In the genomic region with DNA sequence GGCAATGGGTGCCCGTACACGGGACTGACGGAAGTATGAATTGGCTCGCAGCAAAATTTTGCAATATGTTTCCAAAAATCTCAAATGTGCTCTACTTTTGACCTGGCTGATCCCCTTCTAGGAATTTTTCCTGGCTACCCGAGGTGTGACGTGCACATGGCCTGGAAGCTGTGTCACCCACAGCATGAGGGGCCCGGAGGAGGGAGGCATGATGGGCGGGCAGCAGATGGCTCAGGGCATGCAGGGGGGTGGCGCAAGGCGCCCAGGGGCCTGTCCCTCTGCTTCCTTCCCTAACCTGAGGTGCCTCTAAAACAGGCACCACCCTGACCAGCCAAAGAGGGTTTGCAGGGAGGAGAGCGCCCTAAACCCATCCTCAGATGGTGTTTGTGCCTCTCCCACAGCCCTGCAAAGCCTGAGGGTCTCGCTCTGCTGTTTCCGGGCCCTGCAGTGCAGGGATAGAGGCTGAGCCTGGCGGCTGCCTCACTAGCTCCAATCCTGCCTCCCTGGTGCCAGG, we compare ENCODE assay signal across 15 cellular contexts. TPM values are rescaled to one million over a fixed set of nuclear protein-coding genes. Genes with fewer than 3 reads are reported as not detected.
A peak's percentile ranks its signal among the peaks of the same experiment; 100 is the strongest.
DNase-seq lines count a peak whose midpoint lies in the region; ATAC-seq and TF ChIP-seq lines count a peak whose summit lies in the region.
"Had no signal": no experiment of that assay in that cellular context is flagged by ENCODE, and none has a peak within 500 bp of the region (broad histone marks: within the 10 kb centered on the region; RNA-seq: fewer than 3 reads in every experiment).

No MANE protein-coding gene starts in this region.

- H3K9ac ChIP-seq in BLaER1 treated with 17β-estradiol and CSF1 and Interleukin-3, amounts not matched to agents 10 nM and 100 nM: peak overlapping the region; percentile 74 to 93 (median 87); a peak in 21 of 22 replicates

- peaks cover 52% of the 10 kb centered on the region for H3K4me1 Mint-ChIP-seq in CD8-positive, alpha-beta T cell (ENCODE audit: low read depth)
- peaks cover 23% of the 10 kb centered on the region for H3K4me1 Mint-ChIP-seq in activated T-helper 17 cell treated with anti-CD3 and anti-CD28 coated beads, Interleukin-2, amount 50 U/mL, for 72 hours
- H3K4me1 Mint-ChIP-seq in naive thymus-derived CD4-positive, alpha-beta T cell: peaks cover 31 to 55% (median 46%) of the 10 kb centered on the region in 7 donors

- H4K20me1 ChIP-seq in BLaER1 treated with 17β-estradiol and CSF1 and Interleukin-3, amounts not matched to agents 10 nM and 100 nM: peaks cover 5 to 70% (median 57%) of the 10 kb centered on the region in 11 experiments; a peak in 19 of 22 replicates

- CTCF ChIA-PET in CD8-positive, alpha-beta T cell (lab: Charles Lee): interaction anchor here (0.7 to 13.0 kb wide), 9 partner anchors 9 to 85 kb away, joined by 3 to 213 read pairs (median 5); no protein-coding TSS in a partner anchor
- CTCF ChIA-PET in naive thymus-derived CD4-positive, alpha-beta T cell (lab: Charles Lee): interaction anchor here (1.0 to 6.7 kb wide), 9 partner anchors 9 to 84 kb away, joined by 3 to 39 read pairs (median 4); no protein-coding TSS in a partner anchor

- ATAC-seq in CD8-positive, alpha-beta T cell: no peak
- no peak for ATAC-seq in activated T-helper 17 cell treated with anti-CD3 and anti-CD28 coated beads, Interleukin-2, amount 50 U/mL, for 72 hours (replicated peaks)
- ATAC-seq in naive thymus-derived CD4-positive, alpha-beta T cell: no peak

- H3K9me3 Mint-ChIP-seq in CD8-positive, alpha-beta T cell: no peaks in the 10 kb centered on the region
- no peaks in the 10 kb centered on the region for H3K9me3 Mint-ChIP-seq in activated T-helper 17 cell treated with anti-CD3 and anti-CD28 coated beads, Interleukin-2, amount 50 U/mL, for 72 hours
- peaks cover 0 to under 1% (median 0%) of the 10 kb centered on the region in 11 donors for H3K9me3 Mint-ChIP-seq in naive thymus-derived CD4-positive, alpha-beta T cell
- H3K9me3 Mint-ChIP-seq: WTC11 had no signal

- peak overlapping the region; percentile 92 for H3K27ac Mint-ChIP-seq in CD8-positive, alpha-beta T cell
- H3K27ac Mint-ChIP-seq in activated T-helper 17 cell treated with anti-CD3 and anti-CD28 coated beads, Interleukin-2, amount 50 U/mL, for 72 hours: peak overlapping the region; percentile 56
- H3K27ac Mint-ChIP-seq in naive thymus-derived CD4-positive, alpha-beta T cell: peak overlapping the region; percentile 91 to 99 (median 97)
- H3K27ac Mint-ChIP-seq: WTC11 had no signal

- peaks cover 50% of the 10 kb centered on the region for H3K36me3 Mint-ChIP-seq in CD8-positive, alpha-beta T cell
- H3K36me3 Mint-ChIP-seq in activated T-helper 17 cell treated with anti-CD3 and anti-CD28 coated beads, Interleukin-2, amount 50 U/mL, for 72 hours (ENCODE audit: low read depth): peaks cover 88% of the 10 kb centered on the region
- peaks cover 0 to 19% (median 14%) of the 10 kb centered on the region in 5 donors for H3K36me3 Mint-ChIP-seq in naive thymus-derived CD4-positive, alpha-beta T cell
- H3K36me3 Mint-ChIP-seq: WTC11 had no signal

- no peak for DNase-seq in CD8-positive, alpha-beta T cell
- DNase-seq in naive thymus-derived CD4-positive, alpha-beta T cell: peak in 1 of 9 donors; percentile 6
- DNase-seq in AG08395 (ENCODE audit: low spot score) (no peak), SW 1271 (lab: John Stamatoyannopoulos, UW) (no peak), EL (no peak), nucleus accumbens (lab: John Stamatoyannopoulos, UW) (no peak)
- DNase-seq: activated gamma-delta T cell, caudate nucleus, GDM1, NCI-H187 had no signal

- no peaks in the 10 kb centered on the region for H3K9me3 ChIP-seq in BLaER1 treated with 17β-estradiol and CSF1 and Interleukin-3, amounts not matched to agents 10 nM and 100 nM (replicated peaks in 1 of 11)
- no peaks in the 10 kb centered on the region for H3K9me3 ChIP-seq in CD8-positive, alpha-beta T cell (ENCODE audit: low read length)
- no peaks in the 10 kb centered on the region for H3K9me3 ChIP-seq in naive thymus-derived CD4-positive, alpha-beta T cell (ENCODE audit: control insufficient read depth in 2 of 3, low read length in 3 of 3)

- peak overlapping the region in 9 of 10 experiments; percentile 2 to 82 (median 71); a peak in 12 of 20 replicates for H3K4me3 ChIP-seq in BLaER1 treated with 17β-estradiol and CSF1 and Interleukin-3, amounts not matched to agents 10 nM and 100 nM
- H3K4me3 ChIP-seq in CD8-positive, alpha-beta T cell (ENCODE audit: low read depth, low read length): peak overlapping the region; percentile 13
- H3K4me3 ChIP-seq in naive thymus-derived CD4-positive, alpha-beta T cell (ENCODE audit: low read length): no peak overlapping the region

- H3K27ac ChIP-seq in BLaER1 treated with 17β-estradiol and CSF1 and Interleukin-3, amounts not matched to agents 10 nM and 100 nM: peak overlapping the region; percentile 0 to 96 (median 93); a peak in 20 of 22 replicates
- peak overlapping the region; percentile 97 for H3K27ac ChIP-seq in CD8-positive, alpha-beta T cell (ENCODE audit: low read depth, low read length)
- peak overlapping the region; percentile 96 for H3K27ac ChIP-seq in naive thymus-derived CD4-positive, alpha-beta T cell (ENCODE audit: low read depth, low read length)

- peaks cover 57 to 65% (median 60%) of the 10 kb centered on the region in 10 experiments for H3K4me1 ChIP-seq in BLaER1 treated with 17β-estradiol and CSF1 and Interleukin-3, amounts not matched to agents 10 nM and 100 nM
- H3K4me1 ChIP-seq in CD8-positive, alpha-beta T cell (ENCODE audit: insufficient read depth, low read length): peaks cover 53% of the 10 kb centered on the region
- H3K4me1 ChIP-seq in naive thymus-derived CD4-positive, alpha-beta T cell (ENCODE audit: control insufficient read depth in 2 of 2, insufficient read depth in 2 of 2, low read length in 2 of 2): peaks cover 44 to 53% of the 10 kb centered on the region in 2 donors

- TF ChIP-seq CTCF in CD8-positive, alpha-beta T cell (IDR thresholded peaks at IDR 0.05): no peak

- peak overlapping the region; percentile 96 to 100 (median 98) for H3K4me2 ChIP-seq in BLaER1 treated with 17β-estradiol and CSF1 and Interleukin-3, amounts not matched to agents 10 nM and 100 nM

- POLR2A ChIA-PET in CD8-positive, alpha-beta T cell (lab: Charles Lee): interaction anchor here (0.8 to 6.3 kb wide), 7 partner anchors 8 to 362 kb away, joined by 3 to 43 read pairs (median 4); a partner anchor contains a TSS
- POLR2A ChIA-PET in naive thymus-derived CD4-positive, alpha-beta T cell (lab: Charles Lee): interaction anchor here (1.1 to 7.0 kb wide), 7 partner anchors 9 to 31 kb away, joined by 3 to 71 read pairs (median 3); no protein-coding TSS in a partner anchor

- no peaks in the 10 kb centered on the region for H3K27me3 ChIP-seq in BLaER1 treated with 17β-estradiol and CSF1 and Interleukin-3, amounts not matched to agents 10 nM and 100 nM
- no peaks in the 10 kb centered on the region for H3K27me3 ChIP-seq in CD8-positive, alpha-beta T cell (ENCODE audit: insufficient read depth, low read length)
- H3K27me3 ChIP-seq in naive thymus-derived CD4-positive, alpha-beta T cell (ENCODE audit: control insufficient read depth in 2 of 2, insufficient read depth in 2 of 2, low read length in 2 of 2): no peaks in the 10 kb centered on the region

- H3K36me3 ChIP-seq in BLaER1 treated with 17β-estradiol and CSF1 and Interleukin-3, amounts not matched to agents 10 nM and 100 nM: peaks cover 38 to 46% (median 44%) of the 10 kb centered on the region in 11 experiments
- H3K36me3 ChIP-seq in CD8-positive, alpha-beta T cell (ENCODE audit: insufficient read depth, low read length): peaks cover 23% of the 10 kb centered on the region
- peaks cover 0 to 35% (median 7%) of the 10 kb centered on the region in 3 experiments for H3K36me3 ChIP-seq in naive thymus-derived CD4-positive, alpha-beta T cell (ENCODE audit: control insufficient read depth in 2 of 3, insufficient read depth in 3 of 3, low read length in 3 of 3)

- H3K4me3 Mint-ChIP-seq in CD8-positive, alpha-beta T cell: no peak overlapping the region
- peak overlapping the region; percentile 98 for H3K4me3 Mint-ChIP-seq in activated T-helper 17 cell treated with anti-CD3 and anti-CD28 coated beads, Interleukin-2, amount 50 U/mL, for 72 hours
- H3K4me3 Mint-ChIP-seq in naive thymus-derived CD4-positive, alpha-beta T cell: peak overlapping the region in 7 of 10 donors; percentile 44 to 94 (median 57)
- H3K4me3 Mint-ChIP-seq: WTC11 had no signal

- intact Hi-C loops in CD8-positive, alpha-beta T cell (cut with DNase I, micrococcal nuclease): loop anchor here (1.0 kb wide), 1 partner anchor 28 kb away; no protein-coding TSS in a partner anchor
- intact Hi-C loops in naive thymus-derived CD4-positive, alpha-beta T cell (cut with micrococcal nuclease): loop anchor here in 1 of 2 donors (1.0 kb wide), 1 partner anchor 28 kb away; no protein-coding TSS in a partner anchor

- H3K27me3 Mint-ChIP-seq in CD8-positive, alpha-beta T cell (ENCODE audit: low read depth): no peaks in the 10 kb centered on the region
- no peaks in the 10 kb centered on the region for H3K27me3 Mint-ChIP-seq in activated T-helper 17 cell treated with anti-CD3 and anti-CD28 coated beads, Interleukin-2, amount 50 U/mL, for 72 hours
- H3K27me3 Mint-ChIP-seq in naive thymus-derived CD4-positive, alpha-beta T cell: no peaks in the 10 kb centered on the region

RNA-seq across cellular contexts. Expression of a gene that starts 6.7 kb away (rescaled TPM):
- total RNA-seq in CD8-positive, alpha-beta T cell: 100 to 1,000 TPM in 1 of 2 experiments, 10 to 100 TPM in 1; 91.8 to 101 TPM
- 10 to 100 TPM; 46.5 to 49.5 TPM for total RNA-seq in activated T-helper 17 cell treated with anti-CD3 and anti-CD28 coated beads, Interleukin-2, amount 50 U/mL, for 72 hours
- 10 to 100 TPM; 37.8 to 58.7 (median 45.2) TPM for total RNA-seq in naive thymus-derived CD4-positive, alpha-beta T cell
- 10 to 100 TPM in 1 of 2 donors, 1 to 10 TPM in 1; 9.3 to 40.2 TPM for polyA plus RNA-seq in naive thymus-derived CD4-positive, alpha-beta T cell
- total RNA-seq: endothelial cell of umbilical vein, SK-MEL-5 had no signal
- polyA plus RNA-seq: endothelial cell of umbilical vein had no signal

RNA-seq across cellular contexts. Expression of a gene that starts 37.7 kb away (rescaled TPM):
- total RNA-seq in CD8-positive, alpha-beta T cell: 10 to 100 TPM; 20.2 to 22.9 TPM
- 10 to 100 TPM; 49.2 to 58.6 TPM for total RNA-seq in activated T-helper 17 cell treated with anti-CD3 and anti-CD28 coated beads, Interleukin-2, amount 50 U/mL, for 72 hours
- 10 to 100 TPM; 12.7 to 47.8 (median 14.0) TPM for total RNA-seq in naive thymus-derived CD4-positive, alpha-beta T cell
- polyA plus RNA-seq in naive thymus-derived CD4-positive, alpha-beta T cell: 10 to 100 TPM in 1 of 2 donors, 1 to 10 TPM in 1; 8.0 to 12.1 TPM
